24 cellular contexts compared by ENCODE assay signal in genomic region chr19:35806597-35806996, GRCh38. TPM values are rescaled to one million over a fixed set of nuclear protein-coding genes. Genes with fewer than 3 reads are reported as not detected.
"Had no signal": no experiment of that assay in that cellular context is flagged by ENCODE, and none has a peak within 500 bp of the region (broad histone marks: within the 10 kb centered on the region; RNA-seq: fewer than 3 reads in every experiment).

No MANE protein-coding gene starts in this region.

- DNase-seq: effector memory CD4-positive, alpha-beta T cell; gastrocnemius medialis; heart right ventricle; hypothalamus; kidney glomerular epithelial cell; mammary epithelial cell; natural killer cell; nucleus accumbens; right cardiac atrium; stimulated activated CD4-positive, alpha-beta T cell treated with anti-CD3 and anti-CD28 coated beads, Interleukin-2, amount 100 ng/mL, for 48 hours; stimulated activated naive CD8-positive, alpha-beta T cell treated with anti-CD3 and anti-CD28 coated beads, Interleukin-15, Interleukin-2, amounts not matched to agents 100 U/mL and 50 U/mL, for 24 hours; thyroid gland; uterus had no signal

- H3K4me3 Mint-ChIP-seq: natural killer cell, neural crest cell had no signal

- H3K27me3 ChIP-seq: pancreas, thyroid gland, upper lobe of left lung, uterus had no signal

- H3K36me3 Mint-ChIP-seq: natural killer cell had no signal

- H3K4me1 Mint-ChIP-seq: neural crest cell had no signal

- H3K9me3 ChIP-seq: esophagus muscularis mucosa, gastrocnemius medialis, heart right ventricle, mucosa of descending colon, pancreas, suprapubic skin, thyroid gland, upper lobe of left lung, uterus had no signal

- H3K27ac ChIP-seq: epithelial cell of prostate, esophagus muscularis mucosa, gastrocnemius medialis, heart right ventricle, pancreas, suprapubic skin, thyroid gland, upper lobe of left lung, uterus had no signal

- H3K4me2 ChIP-seq: smooth muscle cell had no signal

- H3K4me1 ChIP-seq: esophagus muscularis mucosa, gastrocnemius medialis, heart right ventricle, pancreas, suprapubic skin, thyroid gland, upper lobe of left lung, uterus had no signal

- H3K27ac Mint-ChIP-seq: natural killer cell, progenitor cell of endocrine pancreas had no signal

- H3K36me3 ChIP-seq: esophagus muscularis mucosa, gastrocnemius medialis, heart right ventricle, pancreas, suprapubic skin, thyroid gland, upper lobe of left lung, uterus had no signal

- H3K9me3 Mint-ChIP-seq: natural killer cell, neural crest cell had no signal

- H3K4me3 ChIP-seq: esophagus muscularis mucosa, gastrocnemius medialis, heart right ventricle, mucosa of descending colon, pancreas, smooth muscle cell, suprapubic skin, thyroid gland, upper lobe of left lung, uterus had no signal

- ATAC-seq: gastrocnemius medialis; heart right ventricle; mucosa of descending colon; natural killer cell; pancreas; stimulated activated naive CD8-positive, alpha-beta T cell treated with anti-CD3 and anti-CD28 coated beads, Interleukin-15, Interleukin-2, amounts not matched to agents 100 U/mL and 50 U/mL, for 24 hours had no signal

RNA-seq across cellular contexts. Expression of gene PRODH2, which starts 6.0 kb away (rescaled TPM):
- total RNA-seq: esophagus muscularis mucosa, fibroblast of villous mesenchyme, heart right ventricle, lower leg skin, mammary epithelial cell, mucosa of descending colon, natural killer cell, neural crest cell, right cardiac atrium, smooth muscle cell, suprapubic skin, thyroid gland, upper lobe of left lung, uterus had no signal
- polyA plus RNA-seq: heart right ventricle, mammary epithelial cell, right cardiac atrium, smooth muscle cell had no signal

RNA-seq across cellular contexts. Expression of gene NPHS1, which starts 45.7 kb away (rescaled TPM):
- total RNA-seq: esophagus muscularis mucosa, fibroblast of villous mesenchyme, gastrocnemius medialis, lower leg skin, mammary epithelial cell, neural crest cell, right cardiac atrium, smooth muscle cell, suprapubic skin, thyroid gland, upper lobe of left lung had no signal
- polyA plus RNA-seq: heart right ventricle, mammary epithelial cell, right cardiac atrium, smooth muscle cell had no signal

RNA-seq across cellular contexts. Expression of gene HSPB6, which starts 49.8 kb away (rescaled TPM):
- total RNA-seq: mammary epithelial cell, natural killer cell, progenitor cell of endocrine pancreas had no signal
- polyA plus RNA-seq: mammary epithelial cell had no signal
